ENCODE assay signal across 16 cellular contexts in genomic region chr2:65035544-65035943, GRCh38.
"Had no signal": no experiment of that assay in that cellular context is flagged by ENCODE, and none has a peak within 500 bp of the region (broad histone marks: within the 10 kb centered on the region; RNA-seq: fewer than 3 reads in every experiment).

No MANE protein-coding gene starts in this region.

- H3K27me3 ChIP-seq: SJSA1 had no signal

- H3K27ac ChIP-seq: SJSA1 had no signal

- H3K9me3 ChIP-seq: SJSA1 had no signal

- H3K36me3 ChIP-seq: SJSA1 had no signal

- DNase-seq: activated CD4-positive, alpha-beta T cell treated with anti-CD3 and anti-CD28 coated beads for 4 hours; activated CD8-positive, alpha-beta memory T cell treated with anti-CD3 and anti-CD28 coated beads, Interleukin-2, amount 50 U/mL, for 4 hours; activated CD8-positive, alpha-beta T cell treated with anti-CD3 and anti-CD28 coated beads for 36 hours; activated gamma-delta T cell treated with Interleukin-2 at 50 U/mL for 16 hours; activated naive CD4-positive, alpha-beta T cell treated with anti-CD3 and anti-CD28 coated beads, Interleukin-2, amount 10 ng/mL, durations not matched to agents 7 days and 5 days; activated naive CD8-positive, alpha-beta T cell treated with anti-CD3 and anti-CD28 coated beads for 36 hours; activated T-cell treated with anti-CD3 and anti-CD28 coated beads, Interleukin-2, amount 50 U/mL, for 72 hours; MM.1S; NCI-H187; NCI-H446; NCI-H524; NCI-H748 treated with DMSO at 0.1 percent for 48 hours; PC-3; SHP77 had no signal

- ATAC-seq: activated CD4-positive, CD25-positive, alpha-beta regulatory T cell treated with anti-CD3 and anti-CD28 coated beads, Interleukin-2, amount 50 U/mL, for 24 hours; activated CD8-positive, alpha-beta T cell treated with anti-CD3 and anti-CD28 coated beads for 36 hours; activated T-cell treated with anti-CD3 and anti-CD28 coated beads, Interleukin-2, amount 50 U/mL, for 72 hours; PC-3 had no signal

- H3K4me3 ChIP-seq: SJSA1 had no signal
